In genomic region chr20:33810885-33811762, GRCh38 we compare ENCODE assay signal across 8 cellular contexts. TPM values are rescaled to one million over a fixed set of nuclear protein-coding genes. Genes with fewer than 3 reads are reported as not detected.
DNase-seq lines count a peak whose midpoint lies in the region; ATAC-seq and TF ChIP-seq lines count a peak whose summit lies in the region.

TSS of gene CHMP4B (plus strand) at chr20:33811348. CDS start at chr20:33811469, 121 bp downstream.

- peak within 1 kb of the TSS; percentile 98 for H3K4me2 ChIP-seq in IMR-90 (ENCODE audit: low read depth, low read length)

- POLR2A ChIA-PET in IMR-90 (lab: Charles Lee; ENCODE audit: unreplicated experiment), result interaction anchor here (1.0 kb wide), 1 partner anchor 10 kb away, joined by 3 read pairs; no protein-coding TSS in a partner anchor

- H2AFZ ChIP-seq in IMR-90 (replicated peaks; ENCODE audit: low read length, poor library complexity), result peak within 1 kb of the TSS; percentile 84

- peak; percentile 99 for DNase-seq in DMS 273 (lab: John Stamatoyannopoulos, UW; ENCODE audit: unreplicated experiment)
- peak; percentile 98 for DNase-seq in IMR-90
- DNase-seq in OCI-M1 (lab: John Stamatoyannopoulos, UW), result peak; percentile 98
- DNase-seq in activated T-cell treated with anti-CD3 and anti-CD28 coated beads for 4 hours, result peak; percentile 97
- DNase-seq in epithelial cell of esophagus (ENCODE audit: low read depth), result peak; percentile 99
- peak; percentile 99 to 100 (median 100) for DNase-seq in mucosa of descending colon
- DNase-seq in stimulated activated CD8-positive, alpha-beta memory T cell treated with anti-CD3 and anti-CD28 coated beads, Interleukin-4, amount 100 ng/mL, for 24 hours (ENCODE audit: low read depth), result peak; percentile 97

- peaks cover 43% of the 10 kb centered on the region for H4K20me1 ChIP-seq in IMR-90 (ENCODE audit: insufficient read depth, low read length)

- peak within 1 kb of the TSS; percentile 95 for H4K5ac ChIP-seq in IMR-90 (ENCODE audit: low read depth, low read length)

- TF ChIP-seq CTCF in IMR-90 (conservative IDR thresholded peaks at IDR 0.05; ENCODE audit: low read depth, low read length) (no peak), epithelial cell of esophagus (IDR thresholded peaks at IDR 0.05; ENCODE audit: insufficient read depth, low read depth, low read length, missing control alignments) (no peak), mucosa of descending colon (IDR thresholded peaks at IDR 0.05) (no peak)

- H3K36me3 ChIP-seq in IMR-90 (ENCODE audit: control insufficient read depth, insufficient read depth, low read length) (peaks cover 3% of the 10 kb centered on the region), mucosa of descending colon (ENCODE audit: low read depth) (no peaks in the 10 kb centered on the region)

- peak within 1 kb of the TSS; percentile 88 for H3K23ac ChIP-seq in IMR-90 (ENCODE audit: low read depth, low read length)

- H2AK9ac ChIP-seq in IMR-90 (replicated peaks; ENCODE audit: low read depth, low read length, poor library complexity), result peak within 1 kb of the TSS; percentile 95

- peak within 1 kb of the TSS; percentile 98 for H3K27ac ChIP-seq in IMR-90 (ENCODE audit: insufficient read depth, low read length)

- ATAC-seq in GM21528 (IDR thresholded peaks at IDR 0.05; ENCODE audit: low FRiP score, unreplicated experiment) (peak; percentile 87), IMR-90 (ENCODE audit: low read depth) (peak; percentile 97), mucosa of descending colon (peak; percentile 94)

- peak within 1 kb of the TSS; percentile 78 for H2BK120ac ChIP-seq in IMR-90 (ENCODE audit: low read depth, low read length)

- H2AK5ac ChIP-seq in IMR-90 (ENCODE audit: low read depth, low read length), result peak within 1 kb of the TSS; percentile 78

- no TSS peak for BruUV-seq in IMR-90 (replicated peaks; lab: Mats Ljungman, UMichigan)

- H3K56ac ChIP-seq in IMR-90 (ENCODE audit: extremely low read depth, insufficient read depth, low read length), result peak within 1 kb of the TSS; percentile 57

- in situ Hi-C loops in IMR-90 (cut with MboI; ENCODE audit: low sequenced_read_pairs), result no loop called here

- intact Hi-C loops in IMR-90 (cut with micrococcal nuclease), result loop anchor here (5.0 to 10.0 kb wide), 2 partner anchors 79 to 146 kb away; partner anchors contain the start of genes ACTL10, C20orf144 and ZNF341
- intact Hi-C loops in mucosa of descending colon (cut with DNase I, micrococcal nuclease), result no loop called here

- peak within 1 kb of the TSS; percentile 89 for H3K18ac ChIP-seq in IMR-90 (ENCODE audit: low read depth, low read length)

- H4K8ac ChIP-seq in IMR-90 (ENCODE audit: low read depth in 2 of 2, low read length in 2 of 2), result peak within 1 kb of the TSS; percentile 53 to 89

- H4K91ac ChIP-seq in IMR-90 (ENCODE audit: insufficient read depth, low read depth, low read length), result peak within 1 kb of the TSS; percentile 89

- no peak for TF ChIP-seq RAD21 in IMR-90 (IDR thresholded peaks at IDR 0.05; ENCODE audit: low read length)

- H3K14ac ChIP-seq in IMR-90 (replicated peaks; ENCODE audit: low read depth, low read length), result peak within 1 kb of the TSS; percentile 92

- peak within 1 kb of the TSS; percentile 72; the same call in 2 of the 3 replicates for H2BK15ac ChIP-seq in IMR-90 (ENCODE audit: low read depth, low read length)

- H2BK5ac ChIP-seq in IMR-90 (ENCODE audit: low read depth, low read length, poor library complexity, severe bottlenecking), result peak within 1 kb of the TSS; percentile 53

- peak; percentile 89 for TF ChIP-seq POLR2A in IMR-90 (IDR thresholded peaks at IDR 0.05; ENCODE audit: low read depth, low read length)

- H3K4me1 ChIP-seq in IMR-90 (ENCODE audit: control insufficient read depth, insufficient read depth, low read length), result peaks cover 7% of the 10 kb centered on the region
- H3K4me1 ChIP-seq in mucosa of descending colon (ENCODE audit: low read depth), result peaks cover 24% of the 10 kb centered on the region

- H3K9me1 ChIP-seq in IMR-90 (ENCODE audit: insufficient read depth, low read length), result peaks cover 26% of the 10 kb centered on the region

- 0 out of 2 replicates have a peak within 1 kb of the TSS, but pooled peaks have one; percentile 8 for H2BK20ac ChIP-seq in IMR-90 (ENCODE audit: low read depth, low read length)

- dilution Hi-C loops in IMR-90 (cut with HindIII; ENCODE audit: low sequenced_read_pairs, unreplicated experiment), result no loop called here

- H3K4ac ChIP-seq in IMR-90 (ENCODE audit: low read depth, low read length), result peak within 1 kb of the TSS; percentile 93

- H3K4me3 ChIP-seq in IMR-90 (ENCODE audit: insufficient read depth, low read depth, low read length), result peak within 1 kb of the TSS; percentile 90
- peak within 1 kb of the TSS; percentile 95 for H3K4me3 ChIP-seq in epithelial cell of esophagus (ENCODE audit: low read length)
- peak within 1 kb of the TSS; percentile 69 for H3K4me3 ChIP-seq in mucosa of descending colon

- no peaks in the 10 kb centered on the region for H3K27me3 ChIP-seq in IMR-90 (ENCODE audit: control insufficient read depth, insufficient read depth, low read length)

- CTCF ChIA-PET in IMR-90 (lab: Yijun Ruan, JAX), result interaction anchor here (0.8 to 1.3 kb wide), 2 partner anchors 19 to 79 kb away, joined by 3 to 7 read pairs; no protein-coding TSS in a partner anchor

- H3K9me3 ChIP-seq in IMR-90 (ENCODE audit: control insufficient read depth, insufficient read depth, low read length) (no peaks in the 10 kb centered on the region), mucosa of descending colon (no peaks in the 10 kb centered on the region)

- peaks cover 15 to 44% of the 10 kb centered on the region in 2 experiments for H3K79me1 ChIP-seq in IMR-90 (ENCODE audit: low read depth in 1 of 2, low read length in 2 of 2)

- peak within 1 kb of the TSS; percentile 99 for H3K9ac ChIP-seq in IMR-90 (ENCODE audit: low read depth, low read length)

- WGBS in IMR-90 (ENCODE audit: extremely low coverage in 2 of 2, insufficient read length in 1 of 2), 2 experiments, result 0% methylated on average over 28 of the region's 70 CpGs; no CpG with 5 or more reads in 1 of the 2 experiments

TF ChIP-seq in IMR-90, 13 proteins besides CTCF, POLR2A, EP300 and RAD21:
- TF ChIP-seq RFX5 (IDR thresholded peaks at IDR 0.05; ENCODE audit: low read depth, low read length) (no peak), SMC3 (IDR thresholded peaks at IDR 0.05; ENCODE audit: low read depth, low read length) (no peak), MAFK (IDR thresholded peaks at IDR 0.05; ENCODE audit: low read depth, low read length) (no peak), CHD1 (IDR thresholded peaks at IDR 0.05; ENCODE audit: low read depth, low read length) (0 out of 2 replicates have a peak, but pooled peaks have one; percentile 32), FOS (IDR thresholded peaks at IDR 0.05; ENCODE audit: low read depth, low read length) (0 out of 2 replicates have a peak, but pooled peaks have one; percentile 19), MXI1 (IDR thresholded peaks at IDR 0.05; ENCODE audit: borderline replicate concordance, low read depth, low read length) (peak; percentile 82; the same call in 1 of the 2 replicates), CEBPB (IDR thresholded peaks at IDR 0.05; ENCODE audit: low read depth, low read length) (no peak), BHLHE40 (IDR thresholded peaks at IDR 0.05; ENCODE audit: low read depth, low read length) (peak; percentile 32; the same call in 1 of the 2 replicates), ELK1 (IDR thresholded peaks at IDR 0.05; ENCODE audit: borderline replicate concordance, low read depth, low read length) (no peak), RCOR1 (IDR thresholded peaks at IDR 0.05; ENCODE audit: insufficient replicate concordance, low read length) (no peak), NFE2L2 (IDR thresholded peaks at IDR 0.05; ENCODE audit: low read depth, low read length) (peak; percentile 15; the same call in 1 of the 2 replicates), USF2 (IDR thresholded peaks at IDR 0.05; ENCODE audit: low read depth, low read length) (peak; percentile 42; the same call in 1 of the 2 replicates), MAZ (IDR thresholded peaks at IDR 0.05; ENCODE audit: borderline replicate concordance, low read depth, low read length) (peak; percentile 97)

RNA-seq across cellular contexts. Expression of gene CHMP4B, which starts in this region (rescaled TPM):
- total RNA-seq in IMR-90 (2012; rRNA removed) (30.3 and 40.5 TPM in 2 replicates), mucosa of descending colon (100 to 1,000 TPM; 167 to 230 (median 184) TPM)
- polyA plus RNA-seq in IMR-90 (2012; rRNA removed), result 84.7 and 94.8 TPM in 2 replicates
- polyA plus RNA-seq in IMR-90 (2012; cell fraction: cytosol; rRNA removed), result 61.9 and 77.0 TPM in 2 replicates
- polyA plus RNA-seq in IMR-90 (2012; cell fraction: nucleus; rRNA removed; ENCODE audit: low replicate concordance), result 11.4 and 40.7 TPM in 2 replicates

Comparison
In these comparisons a context has a peak if more than half of its experiments do, and no peak if none do; other contexts are left out.
1. Peak in every context shown above with its lines: DNase-seq, ATAC-seq, H3K4me3 ChIP-seq and H3K27ac ChIP-seq.